In genomic region chr2:120525056-120526046, GRCh38 we compare ENCODE assay signal across 1 cellular context.
TF ChIP-seq lines count a peak whose summit lies in the region.

No MANE protein-coding gene starts in this region.

TF ChIP-seq in HepG2, 621 proteins besides CTCF, POLR2A, EP300 and RAD21 (continued from another document and continues in another):
- TF ChIP-seq GMEB1 (CRISPR knock-in tag; IDR thresholded peaks at IDR 0.05; ENCODE audit: borderline replicate concordance) (no peak), CHD2 (IDR thresholded peaks at IDR 0.05; ENCODE audit: low read depth, low read length) (no peak), SOX5 (CRISPR knock-in tag; IDR thresholded peaks at IDR 0.05; ENCODE audit: borderline replicate concordance) (peak; percentile 95), SMARCC2 (IDR thresholded peaks at IDR 0.05) (0 out of 2 replicates have a peak, but pooled peaks have one; percentile 9), SMAD3 (CRISPR knock-in tag; IDR thresholded peaks at IDR 0.05) (peak; percentile 94), ZNF609 (CRISPR knock-in tag; IDR thresholded peaks at IDR 0.05; ENCODE audit: borderline replicate concordance) (peak; percentile 95), RARA (CRISPR knock-in tag; IDR thresholded peaks at IDR 0.05) (peak; percentile 100), RXRA (CRISPR knock-in tag; IDR thresholded peaks at IDR 0.05) (peak; percentile 99), MTERF4 (CRISPR knock-in tag; IDR thresholded peaks at IDR 0.05) (peak; percentile 11; the same call in 1 of the 2 replicates), AHDC1 (CRISPR knock-in tag; IDR thresholded peaks at IDR 0.05; ENCODE audit: borderline replicate concordance) (peak; percentile 94), PITX1 (CRISPR knock-in tag; IDR thresholded peaks at IDR 0.05) (peak; percentile 98), ZNF350 (CRISPR knock-in tag; IDR thresholded peaks at IDR 0.05; ENCODE audit: borderline replicate concordance, low read depth) (peak; percentile 71; the same call in 1 of the 2 replicates), NFE2L1 (CRISPR knock-in tag; IDR thresholded peaks at IDR 0.05; ENCODE audit: borderline replicate concordance) (no peak), ZNF607 (CRISPR knock-in tag; IDR thresholded peaks at IDR 0.05; ENCODE audit: borderline replicate concordance) (peak; percentile 89; the same call in 1 of the 2 replicates), ZNF414 (CRISPR knock-in tag; IDR thresholded peaks at IDR 0.05) (peak; percentile 98), SNAPC4 (CRISPR knock-in tag; IDR thresholded peaks at IDR 0.05) (no peak), KDM5A (IDR thresholded peaks at IDR 0.05; ENCODE audit: borderline replicate concordance, low read length) (no peak), PLSCR1 (CRISPR knock-in tag; IDR thresholded peaks at IDR 0.05; ENCODE audit: borderline replicate concordance) (no peak; the same call in 1 of the 2 replicates), ZNF614 (CRISPR knock-in tag; IDR thresholded peaks at IDR 0.05; ENCODE audit: borderline replicate concordance) (peak; percentile 91; the same call in 1 of the 2 replicates), SYNCRIP (IDR thresholded peaks at IDR 0.05; ENCODE audit: insufficient read depth, low read depth, low read length) (no peak), E2F2 (CRISPR knock-in tag; IDR thresholded peaks at IDR 0.05; ENCODE audit: borderline replicate concordance) (no peak), ZNF597 (CRISPR knock-in tag; IDR thresholded peaks at IDR 0.05) (no peak), ZNF431 (CRISPR knock-in tag; IDR thresholded peaks at IDR 0.05; ENCODE audit: borderline replicate concordance, low read depth) (peak; percentile 87; the same call in 1 of the 2 replicates), KLF15 (CRISPR knock-in tag; IDR thresholded peaks at IDR 0.05; ENCODE audit: borderline replicate concordance) (no peak), MIER3 (CRISPR knock-in tag; IDR thresholded peaks at IDR 0.05; ENCODE audit: borderline replicate concordance) (peak; percentile 89), ZNF652 (CRISPR knock-in tag; IDR thresholded peaks at IDR 0.05; ENCODE audit: borderline replicate concordance, low read depth) (peak; percentile 71; the same call in 1 of the 2 replicates), PPARG (CRISPR knock-in tag; conservative IDR thresholded peaks at IDR 0.05) (peak; percentile 99), TEF (CRISPR knock-in tag; IDR thresholded peaks at IDR 0.05) (no peak), RORA (CRISPR knock-in tag; IDR thresholded peaks at IDR 0.05) (peak; percentile 67), NCOA5 (CRISPR knock-in tag; IDR thresholded peaks at IDR 0.05) (no peak), ZNF777 (CRISPR knock-in tag; IDR thresholded peaks at IDR 0.05) (no peak), LCORL (IDR thresholded peaks at IDR 0.05) (peak; percentile 83; the same call in 1 of the 2 replicates), LCORL (CRISPR knock-in tag; IDR thresholded peaks at IDR 0.05) (peak; percentile 92)
